Comparison of ENCODE assay signal across 8 cellular contexts in genomic region chr12:31403099-31403607, GRCh38.
DNase-seq lines count a peak whose midpoint lies in the region; TF ChIP-seq lines count a peak whose summit lies in the region.
"Not testable (repeated sequence)": the region's sequence is repeated elsewhere in the genome, so short reads cannot be mapped to it uniquely, and the experiment has no call there.

No MANE protein-coding gene starts in this region.

- peak; percentile 94 for DNase-seq in GM12865 (ENCODE audit: low read depth)
- peak; percentile 90 for DNase-seq in HFF-Myc (ENCODE audit: extremely low read depth, low read depth)
- peak; percentile 92 for DNase-seq in MM.1S
- DNase-seq in RPMI7951 (ENCODE audit: low read depth) = peak; percentile 88
- peak; percentile 34 for DNase-seq in activated T-helper 1 cell treated with anti-CD3 and anti-CD28 coated beads, Interleukin-12 subunit alpha, Interleukin-12 subunit beta, Interleukin-2, Interleukin-4 antibody, amounts not matched to agents 30 ng/mL and 10 ng/mL and 1 ng/mL, durations not matched to agents 14 hours and 24 hours and 36 hours (ENCODE audit: low spot score)
- DNase-seq in fibroblast of mammary gland (ENCODE audit: low read depth) = peak; percentile 94
- DNase-seq in transverse colon = peak; percentile 63

- TF ChIP-seq POLR2A in transverse colon (IDR thresholded peaks at IDR 0.05) = not testable (repeated sequence)

- intact Hi-C loops in activated T-helper 1 cell treated with anti-CD3 and anti-CD28 coated beads, Interleukin-12 subunit alpha, Interleukin-12 subunit beta, Interleukin-2, Interleukin-4 antibody, amounts not matched to agents 30 ng/mL and 10 ng/mL and 1 ng/mL, durations not matched to agents 14 hours and 24 hours and 36 hours (cut with micrococcal nuclease) = loop anchor here (1.0 to 10.0 kb wide), 3 partner anchors 186 to 902 kb away; no protein-coding TSS in a partner anchor
- intact Hi-C loops in transverse colon (cut with DNase I; ENCODE audit: low total_unique reads) = loop anchor here (2.0 kb wide), 1 partner anchor 234 kb away; no protein-coding TSS in a partner anchor

- not testable (repeated sequence) for H3K4me3 Mint-ChIP-seq in activated T-helper 1 cell treated with anti-CD3 and anti-CD28 coated beads, Interleukin-12 subunit alpha, Interleukin-12 subunit beta, Interleukin-2, Interleukin-4 antibody, amounts not matched to agents 30 ng/mL and 10 ng/mL and 1 ng/mL, durations not matched to agents 14 hours and 24 hours and 36 hours

- 12 to 18% methylated on average over 6 to 7 of the region's 7 CpGs for whole genome bisulfite sequencing in transverse colon (ENCODE audit: low coverage in 1 of 2), 2 donors

- not testable (repeated sequence) for H2AFZ ChIP-seq in MM.1S (ENCODE audit: low read length); neural cell (ENCODE audit: low read depth, low read length)

- not testable (repeated sequence) for H3K9me3 ChIP-seq in MM.1S (replicated peaks; ENCODE audit: insufficient read depth, low read length); neural cell (ENCODE audit: low read length); transverse colon

- H3F3A ChIP-seq in MM.1S (ENCODE audit: insufficient read depth, low read length) = peaks cover 12% of the 10 kb centered on the region
- not testable (repeated sequence) for H3F3A ChIP-seq in neural cell (ENCODE audit: insufficient read depth, low read length, poor library complexity, severe bottlenecking)

- H3K27ac ChIP-seq in MM.1S (ENCODE audit: low read length); neural cell (ENCODE audit: low read length); transverse colon: not testable (repeated sequence)

- not testable (repeated sequence) for H3K79me2 ChIP-seq in MM.1S (ENCODE audit: low read length); neural cell (replicated peaks; ENCODE audit: insufficient read depth, low read length)

- H3K4me3 ChIP-seq in GM12865 (ENCODE audit: low read depth, low read length); HFF-Myc (replicated peaks; ENCODE audit: low read depth, low read length); MM.1S (ENCODE audit: low read length); fibroblast of mammary gland (ENCODE audit: control insufficient read depth, low read depth, low read length); neural cell (ENCODE audit: low read length); transverse colon: not testable (repeated sequence)

- not testable (repeated sequence) for H3K27ac Mint-ChIP-seq in activated T-helper 1 cell treated with anti-CD3 and anti-CD28 coated beads, Interleukin-12 subunit alpha, Interleukin-12 subunit beta, Interleukin-2, Interleukin-4 antibody, amounts not matched to agents 30 ng/mL and 10 ng/mL and 1 ng/mL, durations not matched to agents 14 hours and 24 hours and 36 hours

- not testable (repeated sequence) for H3K9me3 Mint-ChIP-seq in activated T-helper 1 cell treated with anti-CD3 and anti-CD28 coated beads, Interleukin-12 subunit alpha, Interleukin-12 subunit beta, Interleukin-2, Interleukin-4 antibody, amounts not matched to agents 30 ng/mL and 10 ng/mL and 1 ng/mL, durations not matched to agents 14 hours and 24 hours and 36 hours

- not testable (repeated sequence) for H3K27me3 Mint-ChIP-seq in activated T-helper 1 cell treated with anti-CD3 and anti-CD28 coated beads, Interleukin-12 subunit alpha, Interleukin-12 subunit beta, Interleukin-2, Interleukin-4 antibody, amounts not matched to agents 30 ng/mL and 10 ng/mL and 1 ng/mL, durations not matched to agents 14 hours and 24 hours and 36 hours (ENCODE audit: insufficient read depth)

- not testable (repeated sequence) for TF ChIP-seq EP300 in neural cell (conservative IDR thresholded peaks at IDR 0.05; ENCODE audit: poor library complexity, severe bottlenecking); transverse colon (IDR thresholded peaks at IDR 0.05; ENCODE audit: low read depth)

- not testable (repeated sequence) for H3K9me2 ChIP-seq in MM.1S (replicated peaks; ENCODE audit: insufficient read depth, low read length); neural cell (ENCODE audit: insufficient read depth, low read length)

- H3K9ac ChIP-seq in MM.1S (ENCODE audit: low read length); neural cell (ENCODE audit: low read length): not testable (repeated sequence)

- peaks cover 22% of the 10 kb centered on the region for H3K4me1 ChIP-seq in MM.1S (ENCODE audit: low read length)
- not testable (repeated sequence) for H3K4me1 ChIP-seq in transverse colon

- in situ Hi-C loops in transverse colon (cut with MboI; ENCODE audit: low pct_ligation_motif_present in 1 of 4, low pct_unique_long_range_greater_than_20kb in 1 of 4, low sequenced_read_pairs in 3 of 4) = loop anchor here in 3 of 4 donors (5.0 to 10.0 kb wide), 2 partner anchors 232 to 234 kb away; no protein-coding TSS in a partner anchor

- H3K4me2 ChIP-seq in MM.1S (ENCODE audit: low read depth, low read length); neural cell (ENCODE audit: low read length): not testable (repeated sequence)

- H4K20me1 ChIP-seq in MM.1S (ENCODE audit: insufficient read depth, low read length); neural cell (ENCODE audit: insufficient read depth): not testable (repeated sequence)

- TF ChIP-seq CTCF in GM12865 (IDR thresholded peaks at IDR 0.05; ENCODE audit: insufficient read depth, low read depth, low read length, missing control alignments) = peak; percentile 90
- TF ChIP-seq CTCF in HFF-Myc (IDR thresholded peaks at IDR 0.05; ENCODE audit: low read depth, low read length, missing control alignments) = peak; percentile 93
- TF ChIP-seq CTCF in MM.1S (IDR thresholded peaks at IDR 0.05; ENCODE audit: low read length) = peak; percentile 80
- peak; percentile 98 for TF ChIP-seq CTCF in fibroblast of mammary gland (conservative IDR thresholded peaks at IDR 0.05; ENCODE audit: control insufficient read depth, insufficient read depth, low read depth, low read length)
- TF ChIP-seq CTCF in neural cell (IDR thresholded peaks at IDR 0.05; ENCODE audit: poor library complexity, severe bottlenecking) = peak; percentile 93
- TF ChIP-seq CTCF in transverse colon (IDR thresholded peaks at IDR 0.05) = peak; percentile 77 to 94 (median 87)

- H3K27me3 ChIP-seq in MM.1S (replicated peaks; ENCODE audit: insufficient read depth, low read length); neural cell (ENCODE audit: insufficient read depth, low read depth, low read length); transverse colon: not testable (repeated sequence)

- not testable (repeated sequence) for H3K4me1 Mint-ChIP-seq in activated T-helper 1 cell treated with anti-CD3 and anti-CD28 coated beads, Interleukin-12 subunit alpha, Interleukin-12 subunit beta, Interleukin-2, Interleukin-4 antibody, amounts not matched to agents 30 ng/mL and 10 ng/mL and 1 ng/mL, durations not matched to agents 14 hours and 24 hours and 36 hours (ENCODE audit: low read depth)

- peak; percentile 95 for TF ChIP-seq RAD21 in neural cell (conservative IDR thresholded peaks at IDR 0.05)

- not testable (repeated sequence) for H3K36me3 Mint-ChIP-seq in activated T-helper 1 cell treated with anti-CD3 and anti-CD28 coated beads, Interleukin-12 subunit alpha, Interleukin-12 subunit beta, Interleukin-2, Interleukin-4 antibody, amounts not matched to agents 30 ng/mL and 10 ng/mL and 1 ng/mL, durations not matched to agents 14 hours and 24 hours and 36 hours (ENCODE audit: low read depth)

- not testable (repeated sequence) for H3K36me3 ChIP-seq in MM.1S (replicated peaks; ENCODE audit: insufficient read depth, low read length); neural cell (ENCODE audit: insufficient read depth, low read length); transverse colon

TF ChIP-seq in neural cell, 6 proteins besides CTCF, POLR2A, EP300 and RAD21:
- peak; percentile 94 for TF ChIP-seq SMC3 (conservative IDR thresholded peaks at IDR 0.05; ENCODE audit: poor library complexity)

Comparison
In these comparisons a context has a peak if more than half of its experiments do, and no peak if none do; other contexts are left out.
1. DNase-seq: peak in every context shown above with its lines; median percentile 94 in GM12865; 94 in fibroblast of mammary gland; 92 in MM.1S; 90 in HFF-Myc; 88 in RPMI7951; 63 in transverse colon; 34 in activated T-helper 1 cell treated with anti-CD3 and anti-CD28 coated beads, Interleukin-12 subunit alpha, Interleukin-12 subunit beta, Interleukin-2, Interleukin-4 antibody, amounts not matched to agents 30 ng/mL and 10 ng/mL and 1 ng/mL, durations not matched to agents 14 hours and 24 hours and 36 hours.